20 cellular contexts compared by ENCODE assay signal in genomic region chr19:33685541-33685940, GRCh38.
DNase-seq lines count a peak whose midpoint lies in the region; ATAC-seq, FAIRE-seq and TF ChIP-seq lines count a peak whose summit lies in the region.
"Had no signal": no experiment of that assay in that cellular context is flagged by ENCODE, and none has a peak within 500 bp of the region (broad histone marks: within the 10 kb centered on the region; RNA-seq: fewer than 3 reads in every experiment).

No MANE protein-coding gene starts in this region.

- H3K27me3 Mint-ChIP-seq in activated naive CD8-positive, alpha-beta T cell treated with anti-CD3 and anti-CD28 coated beads, Interleukin-2, amount 10 ng/mL, durations not matched to agents 7 days and 5 days: peaks cover 16% of the 10 kb centered on the region
- H3K27me3 Mint-ChIP-seq in activated naive CD8-positive, alpha-beta T cell treated with anti-CD3 and anti-CD28 coated beads, Interleukin-2, amount 50 U/mL, for 24 hours: peaks cover 20% of the 10 kb centered on the region
- peaks cover 48% of the 10 kb centered on the region for H3K27me3 Mint-ChIP-seq in type B pancreatic cell
- H3K27me3 Mint-ChIP-seq in activated CD4-positive, alpha-beta T cell treated with anti-CD3 and anti-CD28 coated beads, Interleukin-2, amount 10 ng/mL, durations not matched to agents 7 days and 5 days: peaks cover 5% of the 10 kb centered on the region

- POLR2A ChIA-PET in activated naive CD8-positive, alpha-beta T cell treated with anti-CD3 and anti-CD28 coated beads, Interleukin-2, amount 10 ng/mL, durations not matched to agents 7 days and 5 days (lab: Charles Lee): interaction anchor here (0.6 kb wide), 1 partner anchor 1381 kb away, joined by 3 read pairs; no protein-coding TSS in a partner anchor
- POLR2A ChIA-PET in activated CD4-positive, alpha-beta T cell treated with anti-CD3 and anti-CD28 coated beads, Interleukin-2, amount 10 ng/mL, durations not matched to agents 7 days and 5 days (lab: Charles Lee): no interaction called here

- H3K9ac ChIP-seq in kidney (ENCODE audit: low read length in 2 of 2): no peak overlapping the region

- H3K4me3 ChIP-seq in SJCRH30: peak overlapping the region; percentile 56
- no peak overlapping the region for H3K4me3 ChIP-seq in kidney (ENCODE audit: low read length in 2 of 2)
- H3K4me3 ChIP-seq: gastroesophageal sphincter, lung, upper lobe of left lung had no signal

- CTCF ChIA-PET in activated CD4-positive, alpha-beta T cell treated with anti-CD3 and anti-CD28 coated beads, Interleukin-2, amount 10 ng/mL, durations not matched to agents 7 days and 5 days (lab: Charles Lee): no interaction called here

- H3K4me3 Mint-ChIP-seq in activated naive CD8-positive, alpha-beta T cell treated with anti-CD3 and anti-CD28 coated beads, Interleukin-2, amount 10 ng/mL, durations not matched to agents 7 days and 5 days: no peak overlapping the region
- H3K4me3 Mint-ChIP-seq in activated naive CD8-positive, alpha-beta T cell treated with anti-CD3 and anti-CD28 coated beads, Interleukin-2, amount 50 U/mL, for 24 hours: no peak overlapping the region
- peak overlapping the region; percentile 66 for H3K4me3 Mint-ChIP-seq in type B pancreatic cell
- H3K4me3 Mint-ChIP-seq in activated CD4-positive, alpha-beta T cell treated with anti-CD3 and anti-CD28 coated beads, Interleukin-2, amount 10 ng/mL, durations not matched to agents 7 days and 5 days: no peak overlapping the region
- H3K4me3 Mint-ChIP-seq: activated CD8-positive, alpha-beta memory T cell treated with anti-CD3 and anti-CD28 coated beads, Interleukin-2, amount 10 ng/mL, durations not matched to agents 7 days and 5 days; activated naive CD8-positive, alpha-beta T cell treated with anti-CD3 and anti-CD28 coated beads for 36 hours; stimulated activated naive CD8-positive, alpha-beta T cell treated with anti-CD3 and anti-CD28 coated beads, Interleukin-15, amount 100 ng/mL, for 72 hours had no signal

- DNase-seq in activated naive CD8-positive, alpha-beta T cell treated with anti-CD3 and anti-CD28 coated beads, Interleukin-2, amount 10 ng/mL, durations not matched to agents 7 days and 5 days: peak; percentile 10
- no peak for DNase-seq in activated naive CD8-positive, alpha-beta T cell treated with anti-CD3 and anti-CD28 coated beads, Interleukin-2, amount 50 U/mL, for 24 hours
- peak; percentile 86 to 90 for DNase-seq in SJCRH30
- peak; percentile 22 for DNase-seq in kidney
- DNase-seq in type B pancreatic cell (ENCODE audit: extremely low spot score, unreplicated experiment): no peak
- DNase-seq in activated CD4-positive, alpha-beta T cell treated with anti-CD3 and anti-CD28 coated beads, Interleukin-2, amount 10 ng/mL, durations not matched to agents 7 days and 5 days: no peak
- DNase-seq in substantia nigra (lab: John Stamatoyannopoulos, UW): no peak
- DNase-seq: activated CD4-positive, alpha-beta T cell treated with anti-CD3 and anti-CD28 coated beads for 48 hours; activated CD8-positive, alpha-beta memory T cell treated with anti-CD3 and anti-CD28 coated beads, Interleukin-2, amount 10 ng/mL, durations not matched to agents 7 days and 5 days; activated naive CD8-positive, alpha-beta T cell treated with anti-CD3 and anti-CD28 coated beads for 36 hours; effector memory CD4-positive, alpha-beta T cell; NCI-H1048; RPMI8226; stimulated activated naive CD8-positive, alpha-beta T cell treated with anti-CD3 and anti-CD28 coated beads, Interleukin-15, amount 100 ng/mL, for 72 hours had no signal

- H3K27ac ChIP-seq in SJCRH30: peak overlapping the region; percentile 67
- no peak overlapping the region for H3K27ac ChIP-seq in kidney (ENCODE audit: low read depth in 2 of 2, low read length in 2 of 2)
- no peak overlapping the region for H3K27ac ChIP-seq in substantia nigra (ENCODE audit: low read depth, low read length, poor library complexity, severe bottlenecking)
- H3K27ac ChIP-seq: gastroesophageal sphincter, neutrophil, upper lobe of left lung had no signal

- no peak overlapping the region for H3K27ac Mint-ChIP-seq in activated naive CD8-positive, alpha-beta T cell treated with anti-CD3 and anti-CD28 coated beads, Interleukin-2, amount 10 ng/mL, durations not matched to agents 7 days and 5 days
- H3K27ac Mint-ChIP-seq in activated naive CD8-positive, alpha-beta T cell treated with anti-CD3 and anti-CD28 coated beads, Interleukin-2, amount 50 U/mL, for 24 hours: no peak overlapping the region
- H3K27ac Mint-ChIP-seq in type B pancreatic cell: no peak overlapping the region
- no peak overlapping the region for H3K27ac Mint-ChIP-seq in activated CD4-positive, alpha-beta T cell treated with anti-CD3 and anti-CD28 coated beads, Interleukin-2, amount 10 ng/mL, durations not matched to agents 7 days and 5 days
- H3K27ac Mint-ChIP-seq: activated CD8-positive, alpha-beta memory T cell treated with anti-CD3 and anti-CD28 coated beads, Interleukin-2, amount 10 ng/mL, durations not matched to agents 7 days and 5 days; activated naive CD8-positive, alpha-beta T cell treated with anti-CD3 and anti-CD28 coated beads for 36 hours; stimulated activated naive CD8-positive, alpha-beta T cell treated with anti-CD3 and anti-CD28 coated beads, Interleukin-15, amount 100 ng/mL, for 72 hours had no signal

- no peaks in the 10 kb centered on the region for H3K27me3 ChIP-seq in SJCRH30
- H3K27me3 ChIP-seq: upper lobe of left lung had no signal

- TF ChIP-seq CTCF in kidney (IDR thresholded peaks at IDR 0.05; ENCODE audit: borderline replicate concordance, extremely low read depth, insufficient read depth) (no peak), type B pancreatic cell (conservative IDR thresholded peaks at IDR 0.05) (no peak)

- no peaks in the 10 kb centered on the region for H3K4me1 Mint-ChIP-seq in activated naive CD8-positive, alpha-beta T cell treated with anti-CD3 and anti-CD28 coated beads, Interleukin-2, amount 10 ng/mL, durations not matched to agents 7 days and 5 days
- H3K4me1 Mint-ChIP-seq in activated naive CD8-positive, alpha-beta T cell treated with anti-CD3 and anti-CD28 coated beads, Interleukin-2, amount 50 U/mL, for 24 hours: no peaks in the 10 kb centered on the region
- peaks cover 4% of the 10 kb centered on the region for H3K4me1 Mint-ChIP-seq in type B pancreatic cell (ENCODE audit: unreplicated experiment)
- no peaks in the 10 kb centered on the region for H3K4me1 Mint-ChIP-seq in activated CD4-positive, alpha-beta T cell treated with anti-CD3 and anti-CD28 coated beads, Interleukin-2, amount 10 ng/mL, durations not matched to agents 7 days and 5 days
- H3K4me1 Mint-ChIP-seq: activated CD8-positive, alpha-beta memory T cell treated with anti-CD3 and anti-CD28 coated beads, Interleukin-2, amount 10 ng/mL, durations not matched to agents 7 days and 5 days; activated naive CD8-positive, alpha-beta T cell treated with anti-CD3 and anti-CD28 coated beads for 36 hours; stimulated activated naive CD8-positive, alpha-beta T cell treated with anti-CD3 and anti-CD28 coated beads, Interleukin-15, amount 100 ng/mL, for 72 hours had no signal

- H3K36me3 ChIP-seq in SJCRH30 (no peaks in the 10 kb centered on the region), kidney (ENCODE audit: control insufficient read depth in 1 of 2, insufficient read depth in 2 of 2, low read length in 2 of 2) (no peaks in the 10 kb centered on the region)
- H3K36me3 ChIP-seq: gastroesophageal sphincter, neutrophil, upper lobe of left lung had no signal

- H3K4me1 ChIP-seq in SJCRH30 (peaks cover 35% of the 10 kb centered on the region), kidney (ENCODE audit: control insufficient read depth in 1 of 2, insufficient read depth in 1 of 2, low read depth in 1 of 2, low read length in 2 of 2) (no peaks in the 10 kb centered on the region)
- H3K4me1 ChIP-seq: upper lobe of left lung had no signal

- ATAC-seq in activated naive CD8-positive, alpha-beta T cell treated with anti-CD3 and anti-CD28 coated beads, Interleukin-2, amount 10 ng/mL, durations not matched to agents 7 days and 5 days (ENCODE audit: low read depth): no peak
- ATAC-seq in activated naive CD8-positive, alpha-beta T cell treated with anti-CD3 and anti-CD28 coated beads, Interleukin-2, amount 50 U/mL, for 24 hours: no peak
- ATAC-seq in HG03139 (IDR thresholded peaks at IDR 0.05; ENCODE audit: unreplicated experiment): no peak
- ATAC-seq: activated CD8-positive, alpha-beta memory T cell treated with anti-CD3 and anti-CD28 coated beads, Interleukin-2, amount 10 ng/mL, durations not matched to agents 7 days and 5 days; gastroesophageal sphincter; stimulated activated naive CD8-positive, alpha-beta T cell treated with anti-CD3 and anti-CD28 coated beads, Interleukin-15, amount 100 ng/mL, for 72 hours had no signal

- H3K36me3 Mint-ChIP-seq in activated naive CD8-positive, alpha-beta T cell treated with anti-CD3 and anti-CD28 coated beads, Interleukin-2, amount 10 ng/mL, durations not matched to agents 7 days and 5 days: no peaks in the 10 kb centered on the region
- no peaks in the 10 kb centered on the region for H3K36me3 Mint-ChIP-seq in activated naive CD8-positive, alpha-beta T cell treated with anti-CD3 and anti-CD28 coated beads, Interleukin-2, amount 50 U/mL, for 24 hours (ENCODE audit: low read depth)
- H3K36me3 Mint-ChIP-seq in type B pancreatic cell: no peaks in the 10 kb centered on the region
- H3K36me3 Mint-ChIP-seq in activated CD4-positive, alpha-beta T cell treated with anti-CD3 and anti-CD28 coated beads, Interleukin-2, amount 10 ng/mL, durations not matched to agents 7 days and 5 days (ENCODE audit: low read depth): no peaks in the 10 kb centered on the region
- H3K36me3 Mint-ChIP-seq: activated CD8-positive, alpha-beta memory T cell treated with anti-CD3 and anti-CD28 coated beads, Interleukin-2, amount 10 ng/mL, durations not matched to agents 7 days and 5 days; activated naive CD8-positive, alpha-beta T cell treated with anti-CD3 and anti-CD28 coated beads for 36 hours had no signal

- intact Hi-C loops in kidney (cut with DNase I): no loop called here

- FAIRE-seq in kidney (lab: Jason Lieb, UNC): no peak
- FAIRE-seq: islet of Langerhans had no signal

- H3K9me3 ChIP-seq in SJCRH30 (replicated peaks) (no peaks in the 10 kb centered on the region), kidney (ENCODE audit: control insufficient read depth in 1 of 2, low read length in 2 of 2) (no peaks in the 10 kb centered on the region)
- H3K9me3 ChIP-seq: gastroesophageal sphincter, neutrophil, upper lobe of left lung had no signal

- H3K9me3 Mint-ChIP-seq in activated naive CD8-positive, alpha-beta T cell treated with anti-CD3 and anti-CD28 coated beads, Interleukin-2, amount 10 ng/mL, durations not matched to agents 7 days and 5 days: no peaks in the 10 kb centered on the region
- no peaks in the 10 kb centered on the region for H3K9me3 Mint-ChIP-seq in activated naive CD8-positive, alpha-beta T cell treated with anti-CD3 and anti-CD28 coated beads, Interleukin-2, amount 50 U/mL, for 24 hours
- no peaks in the 10 kb centered on the region for H3K9me3 Mint-ChIP-seq in type B pancreatic cell
- no peaks in the 10 kb centered on the region for H3K9me3 Mint-ChIP-seq in activated CD4-positive, alpha-beta T cell treated with anti-CD3 and anti-CD28 coated beads, Interleukin-2, amount 10 ng/mL, durations not matched to agents 7 days and 5 days
- H3K9me3 Mint-ChIP-seq: activated naive CD8-positive, alpha-beta T cell treated with anti-CD3 and anti-CD28 coated beads for 36 hours; stimulated activated naive CD8-positive, alpha-beta T cell treated with anti-CD3 and anti-CD28 coated beads, Interleukin-15, amount 100 ng/mL, for 72 hours had no signal

Comparison
In these comparisons a context has a peak if more than half of its experiments do, and no peak if none do; other contexts are left out.
1. DNase-seq: peak in activated naive CD8-positive, alpha-beta T cell treated with anti-CD3 and anti-CD28 coated beads, Interleukin-2, amount 10 ng/mL, durations not matched to agents 7 days and 5 days (single experiment), SJCRH30 (2 of 2) and kidney (single experiment); none in activated naive CD8-positive, alpha-beta T cell treated with anti-CD3 and anti-CD28 coated beads, Interleukin-2, amount 50 U/mL, for 24 hours (single experiment), type B pancreatic cell (single experiment), activated CD4-positive, alpha-beta T cell treated with anti-CD3 and anti-CD28 coated beads, Interleukin-2, amount 10 ng/mL, durations not matched to agents 7 days and 5 days (single experiment) and substantia nigra (0 of 49).